ENCODE assay signal across 21 cellular contexts in genomic region chr3:34405159-34405558, GRCh38.
"Had no signal": no experiment of that assay in that cellular context is flagged by ENCODE, and none has a peak within 500 bp of the region (broad histone marks: within the 10 kb centered on the region; RNA-seq: fewer than 3 reads in every experiment).

No MANE protein-coding gene starts in this region.

- H3K27me3 ChIP-seq: esophagus muscularis mucosa, gastroesophageal sphincter, heart left ventricle, ovary, right lobe of liver, testis had no signal

- H3K9me3 ChIP-seq: esophagus muscularis mucosa, gastroesophageal sphincter, mucosa of descending colon, ovary, right lobe of liver, testis had no signal

- DNase-seq: activated CD4-positive, alpha-beta T cell treated with anti-CD3 and anti-CD28 coated beads, Interleukin-2, amount 50 U/mL, for 1 hour; activated CD4-positive, CD25-positive, alpha-beta regulatory T cell treated with anti-CD3 and anti-CD28 coated beads, Interleukin-2, amount 50 U/mL, for 72 hours; activated CD8-positive, alpha-beta memory T cell treated with anti-CD3 and anti-CD28 coated beads for 24 hours; activated gamma-delta T cell; activated T-cell treated with anti-CD3 and anti-CD28 coated beads, Interleukin-2, amount 50 U/mL, for 72 hours; amniotic stem cell; effector CD8-positive, alpha-beta T cell; heart left ventricle; immature natural killer cell; kidney glomerular epithelial cell; mucosa of descending colon; naive thymus-derived CD4-positive, alpha-beta T cell; ovary; right lobe of liver; stimulated activated CD4-positive, alpha-beta T cell treated with anti-CD3 and anti-CD28 coated beads, Interleukin-4, amount 100 ng/mL, for 4 hours; testis had no signal

- H3K27ac ChIP-seq: esophagus muscularis mucosa, gastroesophageal sphincter, heart left ventricle, ovary, right lobe of liver, testis, VCaP had no signal

- H3K4me3 ChIP-seq: esophagus muscularis mucosa, gastroesophageal sphincter, heart left ventricle, mucosa of descending colon, ovary, right lobe of liver, testis had no signal

- ATAC-seq: activated naive CD4-positive, alpha-beta T cell treated with anti-CD3 and anti-CD28 coated beads, Interleukin-2, amount 50 U/mL, for 72 hours; activated T-cell treated with anti-CD3 and anti-CD28 coated beads, Interleukin-2, amount 50 U/mL, for 72 hours; gastroesophageal sphincter; heart left ventricle; mucosa of descending colon; naive thymus-derived CD4-positive, alpha-beta T cell; right lobe of liver; stimulated activated memory B cell treated with anti-CD40 and anti-IgM and Interleukin-4, amounts not matched to agents 10 μg/mL and 1 μg/mL and 100 μg/mL, for 72 hours had no signal

- H3K36me3 ChIP-seq: esophagus muscularis mucosa, gastroesophageal sphincter, heart left ventricle, ovary, right lobe of liver had no signal

- H3K4me1 ChIP-seq: esophagus muscularis mucosa, gastroesophageal sphincter, heart left ventricle, right lobe of liver, testis had no signal
